1 cellular context compared by ENCODE assay signal in genomic region chr20:36875702-36876472, GRCh38.
TF ChIP-seq lines count a peak whose summit lies in the region.

Gene TLDC2, plus strand, starts transcription at chr20:36876138. Its CDS starts 37 bp downstream, at chr20:36876175.

TF ChIP-seq in HepG2, 621 proteins besides CTCF, POLR2A, EP300 and RAD21 (continued from another document and continues in another):
- no peak for TF ChIP-seq RERE (CRISPR knock-in tag; IDR thresholded peaks at IDR 0.05; ENCODE audit: low read depth)
- no peak for TF ChIP-seq HOXA5 (CRISPR knock-in tag; IDR thresholded peaks at IDR 0.05)
- TF ChIP-seq, protein P1, sequence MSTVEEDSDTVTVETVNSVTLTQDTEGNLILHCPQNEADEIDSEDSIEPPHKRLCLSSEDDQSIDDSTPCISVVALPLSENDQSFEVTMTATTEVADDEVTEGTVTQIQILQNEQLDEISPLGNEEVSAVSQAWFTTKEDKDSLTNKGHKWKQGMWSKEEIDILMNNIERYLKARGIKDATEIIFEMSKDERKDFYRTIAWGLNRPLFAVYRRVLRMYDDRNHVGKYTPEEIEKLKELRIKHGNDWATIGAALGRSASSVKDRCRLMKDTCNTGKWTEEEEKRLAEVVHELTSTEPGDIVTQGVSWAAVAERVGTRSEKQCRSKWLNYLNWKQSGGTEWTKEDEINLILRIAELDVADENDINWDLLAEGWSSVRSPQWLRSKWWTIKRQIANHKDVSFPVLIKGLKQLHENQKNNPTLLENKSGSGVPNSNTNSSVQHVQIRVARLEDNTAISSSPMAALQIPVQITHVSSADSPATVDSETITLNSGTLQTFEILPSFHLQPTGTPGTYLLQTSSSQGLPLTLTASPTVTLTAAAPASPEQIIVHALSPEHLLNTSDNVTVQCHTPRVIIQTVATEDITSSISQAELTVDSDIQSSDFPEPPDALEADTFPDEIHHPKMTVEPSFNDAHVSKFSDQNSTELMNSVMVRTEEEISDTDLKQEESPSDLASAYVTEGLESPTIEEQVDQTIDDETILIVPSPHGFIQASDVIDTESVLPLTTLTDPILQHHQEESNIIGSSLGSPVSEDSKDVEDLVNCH (CRISPR knock-in tag; IDR thresholded peaks at IDR 0.05) = no peak
- 0 out of 2 replicates have a peak, but pooled peaks have one; percentile 68 for TF ChIP-seq ZNF264 (CRISPR knock-in tag; IDR thresholded peaks at IDR 0.05)
- no peak for TF ChIP-seq THYN1 (CRISPR knock-in tag; IDR thresholded peaks at IDR 0.05; ENCODE audit: borderline replicate concordance, low read depth)
- TF ChIP-seq ZBTB40 (IDR thresholded peaks at IDR 0.05) = no peak
- TF ChIP-seq ZBTB40 (CRISPR knock-in tag; IDR thresholded peaks at IDR 0.05) = 0 out of 2 replicates have a peak, but pooled peaks have one; percentile 20
- TF ChIP-seq ZNF557 (CRISPR knock-in tag; IDR thresholded peaks at IDR 0.05) = no peak
- no peak for TF ChIP-seq ZFP37 (CRISPR knock-in tag; IDR thresholded peaks at IDR 0.05; ENCODE audit: borderline replicate concordance)
- no peak for TF ChIP-seq ZNF670 (CRISPR knock-in tag; IDR thresholded peaks at IDR 0.05; ENCODE audit: borderline replicate concordance)
- TF ChIP-seq ZZZ3 (CRISPR knock-in tag; IDR thresholded peaks at IDR 0.05; ENCODE audit: borderline replicate concordance) = peak; percentile 66
- TF ChIP-seq ZKSCAN5 (CRISPR knock-in tag; IDR thresholded peaks at IDR 0.05) = peak; percentile 82
- no peak for TF ChIP-seq TAF15 (IDR thresholded peaks at IDR 0.05; ENCODE audit: low read depth, low read length, poor library complexity, severe bottlenecking)
- TF ChIP-seq ZFP36 (IDR thresholded peaks at IDR 0.05; ENCODE audit: borderline replicate concordance, low read depth, low read length, partially characterized antibody) = no peak
- 0 out of 2 replicates have a peak, but pooled peaks have one; percentile 60 for TF ChIP-seq KDM6A (CRISPR knock-in tag; IDR thresholded peaks at IDR 0.05; ENCODE audit: low read depth)
- TF ChIP-seq ZMAT3 (CRISPR knock-in tag; conservative IDR thresholded peaks at IDR 0.05) = no peak
- no peak for TF ChIP-seq USF2 (IDR thresholded peaks at IDR 0.05; ENCODE audit: low read depth, low read length)
- no peak for TF ChIP-seq USF2 (CRISPR knock-in tag; IDR thresholded peaks at IDR 0.05; ENCODE audit: borderline replicate concordance)
- TF ChIP-seq, protein P2, sequence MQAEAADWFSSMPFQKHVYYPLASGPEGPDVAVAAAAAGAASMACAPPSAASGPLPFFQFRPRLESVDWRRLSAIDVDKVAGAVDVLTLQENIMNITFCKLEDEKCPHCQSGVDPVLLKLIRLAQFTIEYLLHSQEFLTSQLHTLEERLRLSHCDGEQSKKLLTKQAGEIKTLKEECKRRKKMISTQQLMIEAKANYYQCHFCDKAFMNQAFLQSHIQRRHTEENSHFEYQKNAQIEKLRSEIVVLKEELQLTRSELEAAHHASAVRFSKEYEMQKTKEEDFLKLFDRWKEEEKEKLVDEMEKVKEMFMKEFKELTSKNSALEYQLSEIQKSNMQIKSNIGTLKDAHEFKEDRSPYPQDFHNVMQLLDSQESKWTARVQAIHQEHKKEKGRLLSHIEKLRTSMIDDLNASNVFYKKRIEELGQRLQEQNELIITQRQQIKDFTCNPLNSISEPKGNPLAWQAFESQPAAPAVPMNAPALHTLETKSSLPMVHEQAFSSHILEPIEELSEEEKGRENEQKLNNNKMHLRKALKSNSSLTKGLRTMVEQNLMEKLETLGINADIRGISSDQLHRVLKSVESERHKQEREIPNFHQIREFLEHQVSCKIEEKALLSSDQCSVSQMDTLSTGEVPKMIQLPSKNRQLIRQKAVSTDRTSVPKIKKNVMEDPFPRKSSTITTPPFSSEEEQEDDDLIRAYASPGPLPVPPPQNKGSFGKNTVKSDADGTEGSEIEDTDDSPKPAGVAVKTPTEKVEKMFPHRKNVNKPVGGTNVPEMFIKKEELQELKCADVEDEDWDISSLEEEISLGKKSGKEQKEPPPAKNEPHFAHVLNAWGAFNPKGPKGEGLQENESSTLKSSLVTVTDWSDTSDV (CRISPR knock-in tag; IDR thresholded peaks at IDR 0.05) = no peak
- no peak for TF ChIP-seq HOXA9 (CRISPR knock-in tag; IDR thresholded peaks at IDR 0.05; ENCODE audit: borderline replicate concordance)
- peak; percentile 75; the same call in 1 of the 2 replicates for TF ChIP-seq IKZF5 (CRISPR knock-in tag; IDR thresholded peaks at IDR 0.05)
- no peak; the same call in 1 of the 2 replicates for TF ChIP-seq NFYC (CRISPR knock-in tag; IDR thresholded peaks at IDR 0.05)
- no peak for TF ChIP-seq STAG1 (CRISPR knock-in tag; IDR thresholded peaks at IDR 0.05)
- no peak for TF ChIP-seq ZNF782 (CRISPR knock-in tag; IDR thresholded peaks at IDR 0.05; ENCODE audit: borderline replicate concordance)
- TF ChIP-seq ZNF33A (CRISPR knock-in tag; IDR thresholded peaks at IDR 0.05; ENCODE audit: borderline replicate concordance) = no peak
- no peak; the same call in 1 of the 2 replicates for TF ChIP-seq ZNF556 (CRISPR knock-in tag; IDR thresholded peaks at IDR 0.05; ENCODE audit: borderline replicate concordance)
- TF ChIP-seq ZSCAN21 (CRISPR knock-in tag; IDR thresholded peaks at IDR 0.05; ENCODE audit: borderline replicate concordance) = peak; percentile 67
- TF ChIP-seq IRF1 (CRISPR knock-in tag; IDR thresholded peaks at IDR 0.05; ENCODE audit: low read depth) = no peak
